8 cellular contexts compared by ENCODE assay signal in genomic region chr11:22920939-22921565, GRCh38.
A peak's percentile ranks its signal among the peaks of the same experiment; 100 is the strongest.
DNase-seq lines count a peak whose midpoint lies in the region; TF ChIP-seq lines count a peak whose summit lies in the region.

No MANE protein-coding gene starts in this region.

- TF ChIP-seq POLR2A in sigmoid colon (IDR thresholded peaks at IDR 0.05), result no peak

- no peaks in the 10 kb centered on the region for H3K9me3 ChIP-seq in sigmoid colon

- 54 to 56% methylated on average over 5 of the region's 5 CpGs for WGBS in sigmoid colon, 2 donors

- intact Hi-C loops in sigmoid colon (cut with DNase I), result no loop called here

- DNase-seq in Ammon's horn (ENCODE audit: low spot score), result peak; percentile 60
- peak; percentile 32 for DNase-seq in HFF-Myc (ENCODE audit: extremely low read depth, low read depth)
- DNase-seq in LHCN-M2 (ENCODE audit: low read depth), result peak; percentile 56
- DNase-seq in SKM-1 (lab: John Stamatoyannopoulos, UW; ENCODE audit: unreplicated experiment), result peak; percentile 26
- peak; percentile 48 for DNase-seq in fibroblast of the aortic adventitia (ENCODE audit: low read depth)
- DNase-seq in pons (ENCODE audit: low spot score), result peak; percentile 63
- no peak for DNase-seq in sigmoid colon

- no peaks in the 10 kb centered on the region for H3K4me1 ChIP-seq in sigmoid colon

- TF ChIP-seq CTCF in GM12875 (IDR thresholded peaks at IDR 0.05; ENCODE audit: borderline replicate concordance, insufficient read depth, low read depth, low read length) (peak; percentile 68; the same call in 1 of the 2 replicates), HFF-Myc (IDR thresholded peaks at IDR 0.05; ENCODE audit: low read depth, low read length, missing control alignments) (peak; percentile 79), fibroblast of the aortic adventitia (IDR thresholded peaks at IDR 0.05; ENCODE audit: insufficient read depth, low read length) (peak; percentile 85), sigmoid colon (IDR thresholded peaks at IDR 0.05) (peak in 1 of 4 experiments; percentile 30)

- TF ChIP-seq EP300 in sigmoid colon (IDR thresholded peaks at IDR 0.05), result no peak

- H3K27ac ChIP-seq in sigmoid colon, result no peak overlapping the region

- no peak overlapping the region for H3K4me3 ChIP-seq in GM12875 (ENCODE audit: low read depth, low read length)
- no peak overlapping the region for H3K4me3 ChIP-seq in HFF-Myc (replicated peaks; ENCODE audit: low read depth, low read length)
- H3K4me3 ChIP-seq in fibroblast of the aortic adventitia (ENCODE audit: low read depth, low read length), result no peak overlapping the region
- no peak overlapping the region for H3K4me3 ChIP-seq in sigmoid colon

- H3K27me3 ChIP-seq in sigmoid colon, result no peaks in the 10 kb centered on the region

- H3K36me3 ChIP-seq in sigmoid colon, result no peaks in the 10 kb centered on the region
